In genomic region chr5:60257852-60258251, GRCh38 we compare ENCODE assay signal across 22 cellular contexts.
DNase-seq lines count a peak whose midpoint lies in the region; ATAC-seq, FAIRE-seq and TF ChIP-seq lines count a peak whose summit lies in the region.
"Had no signal": no experiment of that assay in that cellular context is flagged by ENCODE, and none has a peak within 500 bp of the region (broad histone marks: within the 10 kb centered on the region; RNA-seq: fewer than 3 reads in every experiment).

No MANE protein-coding gene starts in this region.

- BruUV-seq in HepG2 (replicated peaks; lab: Mats Ljungman, UMichigan): no TSS peak

- no peak for TF ChIP-seq POLR2A in HepG2 (IDR thresholded peaks at IDR 0.05; ENCODE audit: insufficient read depth in 1 of 2, low read depth in 2 of 2, low read length in 2 of 2)
- TF ChIP-seq POLR2A in right lobe of liver (IDR thresholded peaks at IDR 0.05): no peak

- no peak for TF ChIP-seq EP300 in HepG2 (IDR thresholded peaks at IDR 0.05; ENCODE audit: low read depth in 2 of 2, low read length in 2 of 2)
- no peak for TF ChIP-seq EP300 in HepG2 (CRISPR knock-in tag; IDR thresholded peaks at IDR 0.05; ENCODE audit: borderline replicate concordance)

- no peak overlapping the region for H3K9ac ChIP-seq in HepG2 (ENCODE audit: insufficient read depth, low read depth, low read length)

- TF ChIP-seq CTCF in HepG2 (CRISPR knock-in tag; IDR thresholded peaks at IDR 0.05) (no peak), right lobe of liver (IDR thresholded peaks at IDR 0.05) (no peak), fibroblast of pulmonary artery (IDR thresholded peaks at IDR 0.05; ENCODE audit: low read length, missing control alignments) (no peak)

- in situ Hi-C loops in HepG2 (cut with HindIII; ENCODE audit: extremely low pct_ligation_motif_present, low pct_unique_long_range_greater_than_20kb): loop anchor here (25.0 kb wide), 1 partner anchor 871 kb away; no protein-coding TSS in a partner anchor

- H3K27ac ChIP-seq in HepG2 (ENCODE audit: extremely low read length, insufficient read depth, low read length) (no peak overlapping the region), right lobe of liver (no peak overlapping the region)
- H3K27ac ChIP-seq: RWPE1 had no signal

- H3K4me1 ChIP-seq in HepG2 (ENCODE audit: insufficient read depth, low read length) (peaks cover 13% of the 10 kb centered on the region), right lobe of liver (no peaks in the 10 kb centered on the region)
- H3K4me1 ChIP-seq: BE2C had no signal

- H3K4me3 ChIP-seq in HepG2 (replicated peaks in 1 of 3; ENCODE audit: insufficient read depth in 1 of 3, low read depth in 2 of 3, low read length in 3 of 3) (no peak overlapping the region), right lobe of liver (no peak overlapping the region), fibroblast of pulmonary artery (replicated peaks; ENCODE audit: low read depth, low read length) (no peak overlapping the region)
- H3K4me3 ChIP-seq: MG63 had no signal

- intact Hi-C loops in HepG2 (cut with micrococcal nuclease; ENCODE audit: unreplicated experiment) (loop anchor here (5.0 kb wide), 1 partner anchor 386 kb away; no protein-coding TSS in a partner anchor), right lobe of liver (cut with DNase I) (no loop called here)

- H3K9me3 Mint-ChIP-seq in activated T-cell treated with anti-CD3 and anti-CD28 coated beads, Interleukin-2, amount 50 U/mL, for 24 hours: no peaks in the 10 kb centered on the region
- H3K9me3 Mint-ChIP-seq: activated CD4-positive, alpha-beta memory T cell treated with anti-CD3 and anti-CD28 coated beads for 36 hours; type B pancreatic cell had no signal

- H3K27me3 ChIP-seq in HepG2 (ENCODE audit: control insufficient read depth in 1 of 2, insufficient read depth in 2 of 2, low read length in 2 of 2) (no peaks in the 10 kb centered on the region), right lobe of liver (no peaks in the 10 kb centered on the region)
- H3K27me3 ChIP-seq: BE2C had no signal

- WGBS in HepG2 (ENCODE audit: low lambda C conversion rate): 29% methylated on average over 5 of the region's 5 CpGs
- WGBS in right lobe of liver (ENCODE audit: insufficient coverage, low coverage, low lambda C conversion rate, missing lambda C conversion rate): 20% methylated on average over 3 of the region's 5 CpGs

- no peaks in the 10 kb centered on the region for H3K27me3 Mint-ChIP-seq in activated T-cell treated with anti-CD3 and anti-CD28 coated beads, Interleukin-2, amount 50 U/mL, for 24 hours
- H3K27me3 Mint-ChIP-seq: activated CD4-positive, alpha-beta memory T cell treated with anti-CD3 and anti-CD28 coated beads for 36 hours; type B pancreatic cell had no signal

- FAIRE-seq in HepG2 (lab: Jason Lieb, UNC): peak; percentile 66
- FAIRE-seq: endothelial cell of umbilical vein had no signal

- H3K4me2 ChIP-seq in HepG2 (ENCODE audit: low read depth, low read length): peak overlapping the region; percentile 28

- DNase-seq in HepG2 (ENCODE audit: low spot score) (peak; percentile 74), right lobe of liver (no peak), SIG-M5 (lab: John Stamatoyannopoulos, UW) (peak; percentile 97), fibroblast of pulmonary artery (ENCODE audit: low read depth) (peak; percentile 2), DMS53 treated with DMSO at 0.1 percent for 48 hours (lab: John Stamatoyannopoulos, UW; ENCODE audit: unreplicated experiment) (no peak)
- no peak for DNase-seq in activated T-cell treated with anti-CD3 and anti-CD28 coated beads, Interleukin-2, amount 50 U/mL, for 24 hours
- DNase-seq: activated CD4-positive, alpha-beta memory T cell treated with anti-CD3 and anti-CD28 coated beads for 36 hours; activated effector memory CD4-positive, alpha-beta T cell treated with anti-CD3 and anti-CD28 coated beads, Interleukin-2, amount 50 U/mL, for 16 hours; activated T-cell treated with anti-CD3 and anti-CD28 coated beads for 4 hours; BE2C; cerebellar nuclear complex; head of caudate nucleus; MG63; NCI-H1694; NCI-H526 had no signal

- no peaks in the 10 kb centered on the region for H3K79me2 ChIP-seq in HepG2 (ENCODE audit: insufficient read depth, low read length)

- H3K9me3 ChIP-seq in HepG2 (ENCODE audit: low read length): no peaks in the 10 kb centered on the region
- H3K9me3 ChIP-seq in right lobe of liver: no peaks in the 10 kb centered on the region
- H3K9me3 ChIP-seq: BE2C, MG63 had no signal

- H3K27ac Mint-ChIP-seq in activated T-cell treated with anti-CD3 and anti-CD28 coated beads, Interleukin-2, amount 50 U/mL, for 24 hours: no peak overlapping the region
- H3K27ac Mint-ChIP-seq: activated CD4-positive, alpha-beta memory T cell treated with anti-CD3 and anti-CD28 coated beads for 36 hours; type B pancreatic cell had no signal

- ATAC-seq in HepG2 (peak; percentile 98), right lobe of liver (no peak), HG03039 (IDR thresholded peaks at IDR 0.05; ENCODE audit: unreplicated experiment) (no peak), HG03342 (IDR thresholded peaks at IDR 0.05; ENCODE audit: unreplicated experiment) (no peak)
- ATAC-seq: activated CD4-positive, CD25-positive, alpha-beta regulatory T cell treated with anti-CD3 and anti-CD28 coated beads, Interleukin-2, amount 50 U/mL, for 24 hours; HCT116 had no signal

- TF ChIP-seq RAD21 in HepG2 (CRISPR knock-in tag; IDR thresholded peaks at IDR 0.05): no peak

- POLR2A ChIA-PET in HepG2 (lab: Yijun Ruan, JAX): no interaction called here

- H3K36me3 ChIP-seq in HepG2 (replicated peaks in 1 of 2; ENCODE audit: control insufficient read depth in 1 of 2, insufficient read depth in 2 of 2, low read length in 2 of 2): no peaks in the 10 kb centered on the region
- H3K36me3 ChIP-seq in right lobe of liver: no peaks in the 10 kb centered on the region
- H3K36me3 ChIP-seq: BE2C, MG63 had no signal

- H3K4me1 Mint-ChIP-seq in activated T-cell treated with anti-CD3 and anti-CD28 coated beads, Interleukin-2, amount 50 U/mL, for 24 hours (ENCODE audit: low read depth): no peaks in the 10 kb centered on the region

- H3K4me3 Mint-ChIP-seq in activated T-cell treated with anti-CD3 and anti-CD28 coated beads, Interleukin-2, amount 50 U/mL, for 24 hours: no peak overlapping the region
- H3K4me3 Mint-ChIP-seq: activated CD4-positive, alpha-beta memory T cell treated with anti-CD3 and anti-CD28 coated beads for 36 hours; type B pancreatic cell had no signal

- H3K36me3 Mint-ChIP-seq in activated T-cell treated with anti-CD3 and anti-CD28 coated beads, Interleukin-2, amount 50 U/mL, for 24 hours (ENCODE audit: low read depth): no peaks in the 10 kb centered on the region
- H3K36me3 Mint-ChIP-seq: activated CD4-positive, alpha-beta memory T cell treated with anti-CD3 and anti-CD28 coated beads for 36 hours; type B pancreatic cell had no signal

- CTCF ChIA-PET in HepG2 (lab: Yijun Ruan, JAX; ENCODE audit: low intra/inter-chr PET ratio, low total read pairs): no interaction called here

- H2AFZ ChIP-seq in HepG2 (ENCODE audit: low read length): no peak overlapping the region

- no peaks in the 10 kb centered on the region for H4K20me1 ChIP-seq in HepG2 (ENCODE audit: insufficient read depth, low read length)

TF ChIP-seq in HepG2, 621 proteins besides CTCF, POLR2A, EP300 and RAD21 (continues in another document):
- peak; percentile 30; the same call in 1 of the 2 replicates for TF ChIP-seq SALL1 (CRISPR knock-in tag; IDR thresholded peaks at IDR 0.05)
- peak; percentile 98 for TF ChIP-seq ZNF792 (CRISPR knock-in tag; IDR thresholded peaks at IDR 0.05)
- no peak for TF ChIP-seq FOSL2 (CRISPR knock-in tag; IDR thresholded peaks at IDR 0.05)
- no peak for TF ChIP-seq ZNF124 (CRISPR knock-in tag; IDR thresholded peaks at IDR 0.05)
- no peak for TF ChIP-seq MXD4 (CRISPR knock-in tag; IDR thresholded peaks at IDR 0.05)
- TF ChIP-seq KLF12 (CRISPR knock-in tag; IDR thresholded peaks at IDR 0.05; ENCODE audit: borderline replicate concordance): no peak
- TF ChIP-seq HOXA5 (CRISPR knock-in tag; IDR thresholded peaks at IDR 0.05): no peak; the same call in 1 of the 2 replicates
- TF ChIP-seq FOXA3 (CRISPR knock-in tag; IDR thresholded peaks at IDR 0.05): peak; percentile 6; the same call in 1 of the 2 replicates
- no peak for TF ChIP-seq BRD4 (CRISPR knock-in tag; IDR thresholded peaks at IDR 0.05)
- TF ChIP-seq, protein P1, sequence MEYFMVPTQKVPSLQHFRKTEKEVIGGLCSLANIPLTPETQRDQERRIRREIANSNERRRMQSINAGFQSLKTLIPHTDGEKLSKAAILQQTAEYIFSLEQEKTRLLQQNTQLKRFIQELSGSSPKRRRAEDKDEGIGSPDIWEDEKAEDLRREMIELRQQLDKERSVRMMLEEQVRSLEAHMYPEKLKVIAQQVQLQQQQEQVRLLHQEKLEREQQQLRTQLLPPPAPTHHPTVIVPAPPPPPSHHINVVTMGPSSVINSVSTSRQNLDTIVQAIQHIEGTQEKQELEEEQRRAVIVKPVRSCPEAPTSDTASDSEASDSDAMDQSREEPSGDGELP (IDR thresholded peaks at IDR 0.05; ENCODE audit: borderline replicate concordance, low read depth): no peak
- TF ChIP-seq RCOR2 (CRISPR knock-in tag; IDR thresholded peaks at IDR 0.05): no peak
- no peak for TF ChIP-seq ZFP36L2 (CRISPR knock-in tag; IDR thresholded peaks at IDR 0.05)
- no peak for TF ChIP-seq SUZ12 (IDR thresholded peaks at IDR 0.05; ENCODE audit: low read depth, low read length)
- TF ChIP-seq E2F2 (CRISPR knock-in tag; IDR thresholded peaks at IDR 0.05; ENCODE audit: borderline replicate concordance): no peak
- TF ChIP-seq SOX5 (CRISPR knock-in tag; IDR thresholded peaks at IDR 0.05; ENCODE audit: borderline replicate concordance): 0 out of 2 replicates have a peak, but pooled peaks have one; percentile 17
- TF ChIP-seq CEBPB (IDR thresholded peaks at IDR 0.05; ENCODE audit: borderline replicate concordance, low read depth, low read length): peak; percentile 87
- no peak for TF ChIP-seq CBFB (CRISPR knock-in tag; IDR thresholded peaks at IDR 0.05)

Comparison
In these comparisons a context has a peak if more than half of its experiments do, and no peak if none do; other contexts are left out.
1. DNase-seq: peak in HepG2 (single experiment), SIG-M5 (single experiment) and fibroblast of pulmonary artery (single experiment); none in right lobe of liver (0 of 3), DMS53 treated with DMSO at 0.1 percent for 48 hours (single experiment) and activated T-cell treated with anti-CD3 and anti-CD28 coated beads, Interleukin-2, amount 50 U/mL, for 24 hours (single experiment).